Comparison of ENCODE assay signal across 22 cellular contexts in genomic region chr5:56310711-56311204, GRCh38.
A peak's percentile ranks its signal among the peaks of the same experiment; 100 is the strongest.
DNase-seq lines count a peak whose midpoint lies in the region; ATAC-seq and TF ChIP-seq lines count a peak whose summit lies in the region.
"Had no signal": no experiment of that assay in that cellular context is flagged by ENCODE, and none has a peak within 500 bp of the region (broad histone marks: within the 10 kb centered on the region; RNA-seq: fewer than 3 reads in every experiment).

No MANE protein-coding gene starts in this region.

- H3K9me3 Mint-ChIP-seq in naive thymus-derived CD4-positive, alpha-beta T cell: peaks cover 0 to 19% (median 6%) of the 10 kb centered on the region in 11 donors

- TF ChIP-seq CTCF in right atrium auricular region (IDR thresholded peaks at IDR 0.05) (no peak), WERI-Rb-1 (IDR thresholded peaks at IDR 0.05; ENCODE audit: low read depth, low read length) (no peak), hepatocyte (IDR thresholded peaks at IDR 0.05; ENCODE audit: poor library complexity) (no peak)

- peaks cover 0 to 5% of the 10 kb centered on the region in 2 donors for H3K9me3 ChIP-seq in right atrium auricular region
- peaks cover 9% of the 10 kb centered on the region for H3K9me3 ChIP-seq in WERI-Rb-1 (ENCODE audit: severe bottlenecking)
- no peaks in the 10 kb centered on the region for H3K9me3 ChIP-seq in hepatocyte (ENCODE audit: low read depth)
- H3K9me3 ChIP-seq in naive thymus-derived CD4-positive, alpha-beta T cell (ENCODE audit: control insufficient read depth in 2 of 3, low read length in 3 of 3): peaks cover 0 to 8% (median 5%) of the 10 kb centered on the region in 3 experiments
- H3K9me3 ChIP-seq: right lobe of liver had no signal

- peak overlapping the region; percentile 4 for H3K4me2 ChIP-seq in hepatocyte
- H3K4me2 ChIP-seq: BLaER1 had no signal

- H3K27me3 ChIP-seq in right atrium auricular region (no peaks in the 10 kb centered on the region), WERI-Rb-1 (ENCODE audit: insufficient read depth, low read depth, severe bottlenecking) (no peaks in the 10 kb centered on the region), hepatocyte (no peaks in the 10 kb centered on the region)
- H3K27me3 ChIP-seq in naive thymus-derived CD4-positive, alpha-beta T cell (ENCODE audit: control insufficient read depth in 2 of 2, insufficient read depth in 2 of 2, low read length in 2 of 2): no peaks in the 10 kb centered on the region
- H3K27me3 ChIP-seq: BLaER1, right lobe of liver, tibial artery had no signal

- no peaks in the 10 kb centered on the region for H3K27me3 Mint-ChIP-seq in naive thymus-derived CD4-positive, alpha-beta T cell

- WGBS in hepatocyte (ENCODE audit: low lambda C conversion rate, missing lambda C conversion rate): 25% methylated on average over 7 of the region's 7 CpGs

- H3K4me1 ChIP-seq in right atrium auricular region: peaks cover 0 to 13% of the 10 kb centered on the region in 2 donors
- peaks cover 49% of the 10 kb centered on the region for H3K4me1 ChIP-seq in hepatocyte (ENCODE audit: insufficient read depth)
- H3K4me1 ChIP-seq in naive thymus-derived CD4-positive, alpha-beta T cell (ENCODE audit: control insufficient read depth in 2 of 2, insufficient read depth in 2 of 2, low read length in 2 of 2): peaks cover 0 to 4% of the 10 kb centered on the region in 2 donors
- H3K4me1 ChIP-seq: tibial artery had no signal

- no peak overlapping the region for H3K27ac Mint-ChIP-seq in naive thymus-derived CD4-positive, alpha-beta T cell

- no peak for DNase-seq in Right ventricle myocardium inferior (ENCODE audit: missing footprints)
- no peak for DNase-seq in right atrium auricular region (ENCODE audit: low spot score)
- DNase-seq in WERI-Rb-1: peak; percentile 25
- DNase-seq in hepatocyte (ENCODE audit: low spot score): no peak
- no peak for DNase-seq in effector CD8-positive, alpha-beta T cell (lab: John Stamatoyannopoulos, UW)
- DNase-seq in naive thymus-derived CD4-positive, alpha-beta T cell: no peak
- DNase-seq: activated gamma-delta T cell; amygdala; central memory CD4-positive, alpha-beta T cell; NCI-H2029; NCI-H446 treated with DMSO at 0.1 percent for 48 hours; NK-92 treated with Interleukin-12 subunit alpha and Interleukin-12 subunit beta, amount 100 ng/mL, for 24 hours; occipital lobe; right lobe of liver; RPMI8226; stimulated activated naive CD4-positive, alpha-beta T cell treated with Interleukin-2 at 50 U/mL for 16 hours; tibial artery had no signal

- no peak overlapping the region for H3K27ac ChIP-seq in right atrium auricular region
- H3K27ac ChIP-seq in WERI-Rb-1: peak overlapping the region; percentile 61
- peak overlapping the region; percentile 22 for H3K27ac ChIP-seq in hepatocyte
- H3K27ac ChIP-seq in naive thymus-derived CD4-positive, alpha-beta T cell (ENCODE audit: low read depth, low read length): no peak overlapping the region
- H3K27ac ChIP-seq: 22Rv1, BLaER1, right lobe of liver, tibial artery had no signal

- H3K79me2 ChIP-seq in hepatocyte: no peaks in the 10 kb centered on the region

- CTCF ChIA-PET in naive thymus-derived CD4-positive, alpha-beta T cell (lab: Charles Lee): interaction anchor here (0.7 kb wide), 1 partner anchor 14 kb away, joined by 3 read pairs; no protein-coding TSS in a partner anchor

- no peaks in the 10 kb centered on the region for H3K9me2 ChIP-seq in hepatocyte (replicated peaks; ENCODE audit: insufficient read depth)

- H3K4me3 ChIP-seq in right atrium auricular region: no peak overlapping the region
- no peak overlapping the region for H3K4me3 ChIP-seq in WERI-Rb-1 (ENCODE audit: low read depth, low read length)
- no peak overlapping the region for H3K4me3 ChIP-seq in hepatocyte
- no peak overlapping the region for H3K4me3 ChIP-seq in naive thymus-derived CD4-positive, alpha-beta T cell (ENCODE audit: low read length)
- H3K4me3 ChIP-seq: BLaER1, right lobe of liver, tibial artery had no signal

- no peak overlapping the region for H3K4me3 Mint-ChIP-seq in naive thymus-derived CD4-positive, alpha-beta T cell

- no peak overlapping the region for H2AFZ ChIP-seq in hepatocyte

- H3K36me3 ChIP-seq in right atrium auricular region (no peaks in the 10 kb centered on the region), WERI-Rb-1 (no peaks in the 10 kb centered on the region), hepatocyte (replicated peaks; ENCODE audit: insufficient read depth, low read depth) (no peaks in the 10 kb centered on the region)
- no peaks in the 10 kb centered on the region for H3K36me3 ChIP-seq in naive thymus-derived CD4-positive, alpha-beta T cell (ENCODE audit: control insufficient read depth in 2 of 3, insufficient read depth in 3 of 3, low read length in 3 of 3)
- H3K36me3 ChIP-seq: BLaER1, right lobe of liver, tibial artery had no signal

- intact Hi-C loops in Right ventricle myocardium inferior (cut with DNase I): no loop called here
- intact Hi-C loops in naive thymus-derived CD4-positive, alpha-beta T cell (cut with micrococcal nuclease): no loop called here

- peaks cover 0 to 11% (median 5%) of the 10 kb centered on the region in 5 donors for H3K36me3 Mint-ChIP-seq in naive thymus-derived CD4-positive, alpha-beta T cell

- H4K20me1 ChIP-seq in hepatocyte (ENCODE audit: insufficient read depth, poor library complexity, severe bottlenecking): no peaks in the 10 kb centered on the region
- H4K20me1 ChIP-seq: BLaER1 had no signal

- peak; percentile 8 for ATAC-seq in Right ventricle myocardium inferior
- ATAC-seq in GM19035 (IDR thresholded peaks at IDR 0.05; ENCODE audit: unreplicated experiment): no peak
- no peak for ATAC-seq in naive thymus-derived CD4-positive, alpha-beta T cell
- no peak for ATAC-seq in GM21515 (IDR thresholded peaks at IDR 0.05; ENCODE audit: unreplicated experiment)
- ATAC-seq: esophagus mucosa had no signal

- POLR2A ChIA-PET in naive thymus-derived CD4-positive, alpha-beta T cell (lab: Charles Lee): interaction anchor here (1.1 to 1.2 kb wide), 2 partner anchors 18 to 21 kb away, joined by 3 read pairs; no protein-coding TSS in a partner anchor

- H3K4me1 Mint-ChIP-seq in naive thymus-derived CD4-positive, alpha-beta T cell: peaks cover 0 to 19% (median 11%) of the 10 kb centered on the region in 7 donors

Comparison
In these comparisons a context has a peak if more than half of its experiments do, and no peak if none do; other contexts are left out.
1. H3K27ac ChIP-seq: peak in WERI-Rb-1 (single experiment) and hepatocyte (single experiment); none in right atrium auricular region (0 of 2) and naive thymus-derived CD4-positive, alpha-beta T cell (single experiment).